ENCODE assay signal across 1 cellular context in the genomic region with DNA sequence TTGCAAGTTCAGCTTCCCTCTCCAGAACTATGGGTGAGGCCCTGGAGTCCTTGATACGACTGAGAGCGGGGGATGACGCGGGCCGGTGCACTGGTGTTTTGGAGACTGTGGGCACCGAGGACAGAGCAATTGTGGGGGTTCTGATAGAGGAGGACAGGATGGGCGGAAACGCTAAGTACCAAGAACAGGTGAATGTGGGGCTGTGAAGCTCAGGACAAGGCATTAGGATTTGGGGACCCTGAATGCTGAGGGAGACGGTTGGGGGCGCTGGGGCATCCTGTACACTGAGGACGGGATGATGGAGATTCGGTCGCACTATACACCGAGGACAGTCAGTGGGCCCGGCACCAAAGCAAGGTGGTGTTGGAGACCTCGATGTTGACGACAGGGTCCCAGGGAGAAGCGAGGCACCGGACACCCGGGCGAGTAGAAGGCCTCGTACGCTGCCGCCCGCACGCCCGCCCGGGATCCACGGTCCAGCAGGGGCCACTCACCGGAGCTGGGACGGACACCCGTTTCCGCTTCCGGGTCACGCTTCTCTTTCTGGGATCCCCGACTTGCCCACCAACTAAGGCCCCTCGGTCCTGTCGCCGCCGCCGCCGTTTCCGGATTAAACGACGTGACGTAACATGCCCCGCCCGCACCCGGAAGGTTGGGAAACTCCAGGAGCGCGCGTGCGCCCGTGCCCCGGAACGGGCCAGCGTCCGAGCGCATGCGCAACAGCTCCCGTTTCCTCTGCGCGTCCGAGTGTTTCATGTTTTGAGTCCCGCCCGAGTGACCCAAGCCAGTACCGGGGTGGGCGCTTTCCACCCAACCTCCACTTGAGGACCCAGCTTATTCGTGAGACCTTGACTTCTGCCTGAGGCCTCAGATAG.
TF ChIP-seq lines count a peak whose summit lies in the region.

Gene CHMP2A, minus strand, starts transcription at position 612 of the 875 bp plus-strand sequence. CDS start 893 bp downstream, outside the sequence.

TF ChIP-seq in WTC11, 78 proteins besides CTCF, POLR2A, EP300 and RAD21 (continued from another document and continues in another):
- TF ChIP-seq ZNF512 (CRISPR knock-in tag; IDR thresholded peaks at IDR 0.05; ENCODE audit: borderline replicate concordance) (no peak), SOX15 (CRISPR knock-in tag; IDR thresholded peaks at IDR 0.05) (no peak), STAT6 (CRISPR knock-in tag; conservative IDR thresholded peaks at IDR 0.05; ENCODE audit: low read depth) (no peak), ZNF138 (CRISPR knock-in tag; conservative IDR thresholded peaks at IDR 0.05) (no peak), GTF2I (CRISPR knock-in tag; conservative IDR thresholded peaks at IDR 0.05) (0 out of 2 replicates have a peak, but pooled peaks have one; percentile 6), HMGA2 (CRISPR knock-in tag; IDR thresholded peaks at IDR 0.05) (no peak; the same call in 1 of the 2 replicates), IRF2 (CRISPR knock-in tag; IDR thresholded peaks at IDR 0.05; ENCODE audit: borderline replicate concordance, low read depth) (no peak), FOXP1 (CRISPR knock-in tag; IDR thresholded peaks at IDR 0.05; ENCODE audit: borderline replicate concordance) (peak; percentile 69), ZNF121 (CRISPR knock-in tag; IDR thresholded peaks at IDR 0.05) (no peak), HMGXB4 (CRISPR knock-in tag; IDR thresholded peaks at IDR 0.05) (peak; percentile 38; the same call in 1 of the 2 replicates), ZNF219 (CRISPR knock-in tag; IDR thresholded peaks at IDR 0.05; ENCODE audit: borderline replicate concordance) (no peak), CREB1 (CRISPR knock-in tag; IDR thresholded peaks at IDR 0.05) (0 out of 2 replicates have a peak, but pooled peaks have one; percentile 5), TCF7 (CRISPR knock-in tag; IDR thresholded peaks at IDR 0.05; ENCODE audit: low read depth) (no peak), TP53 (CRISPR knock-in tag; IDR thresholded peaks at IDR 0.05) (no peak; the same call in 1 of the 2 replicates), PRRX2 (CRISPR knock-in tag; IDR thresholded peaks at IDR 0.05) (peak; percentile 98), MXD4 (CRISPR knock-in tag; IDR thresholded peaks at IDR 0.05; ENCODE audit: borderline replicate concordance) (no peak), RORB (CRISPR knock-in tag; IDR thresholded peaks at IDR 0.05) (no peak), NR3C1 (CRISPR knock-in tag; conservative IDR thresholded peaks at IDR 0.05; ENCODE audit: low read depth) (no peak), ZNF317 (CRISPR knock-in tag; IDR thresholded peaks at IDR 0.05; ENCODE audit: borderline replicate concordance, low read depth) (no peak), OVOL2 (CRISPR knock-in tag; IDR thresholded peaks at IDR 0.05; ENCODE audit: borderline replicate concordance) (no peak; the same call in 1 of the 2 replicates), JUN (CRISPR knock-in tag; IDR thresholded peaks at IDR 0.05) (no peak), ZNF396 (CRISPR knock-in tag; IDR thresholded peaks at IDR 0.05; ENCODE audit: borderline replicate concordance) (no peak), KAT7 (CRISPR knock-in tag; IDR thresholded peaks at IDR 0.05; ENCODE audit: borderline replicate concordance) (0 out of 2 replicates have a peak, but pooled peaks have one; percentile 14)
- TF ChIP-seq, protein P1, sequence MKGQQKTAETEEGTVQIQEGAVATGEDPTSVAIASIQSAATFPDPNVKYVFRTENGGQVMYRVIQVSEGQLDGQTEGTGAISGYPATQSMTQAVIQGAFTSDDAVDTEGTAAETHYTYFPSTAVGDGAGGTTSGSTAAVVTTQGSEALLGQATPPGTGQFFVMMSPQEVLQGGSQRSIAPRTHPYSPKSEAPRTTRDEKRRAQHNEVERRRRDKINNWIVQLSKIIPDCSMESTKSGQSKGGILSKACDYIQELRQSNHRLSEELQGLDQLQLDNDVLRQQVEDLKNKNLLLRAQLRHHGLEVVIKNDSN (CRISPR knock-in tag; IDR thresholded peaks at IDR 0.05) = peak; percentile 59
- TF ChIP-seq, protein P2, sequence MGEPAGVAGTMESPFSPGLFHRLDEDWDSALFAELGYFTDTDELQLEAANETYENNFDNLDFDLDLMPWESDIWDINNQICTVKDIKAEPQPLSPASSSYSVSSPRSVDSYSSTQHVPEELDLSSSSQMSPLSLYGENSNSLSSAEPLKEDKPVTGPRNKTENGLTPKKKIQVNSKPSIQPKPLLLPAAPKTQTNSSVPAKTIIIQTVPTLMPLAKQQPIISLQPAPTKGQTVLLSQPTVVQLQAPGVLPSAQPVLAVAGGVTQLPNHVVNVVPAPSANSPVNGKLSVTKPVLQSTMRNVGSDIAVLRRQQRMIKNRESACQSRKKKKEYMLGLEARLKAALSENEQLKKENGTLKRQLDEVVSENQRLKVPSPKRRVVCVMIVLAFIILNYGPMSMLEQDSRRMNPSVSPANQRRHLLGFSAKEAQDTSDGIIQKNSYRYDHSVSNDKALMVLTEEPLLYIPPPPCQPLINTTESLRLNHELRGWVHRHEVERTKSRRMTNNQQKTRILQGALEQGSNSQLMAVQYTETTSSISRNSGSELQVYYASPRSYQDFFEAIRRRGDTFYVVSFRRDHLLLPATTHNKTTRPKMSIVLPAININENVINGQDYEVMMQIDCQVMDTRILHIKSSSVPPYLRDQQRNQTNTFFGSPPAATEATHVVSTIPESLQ (CRISPR knock-in tag; IDR thresholded peaks at IDR 0.05) = no peak
- TF ChIP-seq, protein P3, sequence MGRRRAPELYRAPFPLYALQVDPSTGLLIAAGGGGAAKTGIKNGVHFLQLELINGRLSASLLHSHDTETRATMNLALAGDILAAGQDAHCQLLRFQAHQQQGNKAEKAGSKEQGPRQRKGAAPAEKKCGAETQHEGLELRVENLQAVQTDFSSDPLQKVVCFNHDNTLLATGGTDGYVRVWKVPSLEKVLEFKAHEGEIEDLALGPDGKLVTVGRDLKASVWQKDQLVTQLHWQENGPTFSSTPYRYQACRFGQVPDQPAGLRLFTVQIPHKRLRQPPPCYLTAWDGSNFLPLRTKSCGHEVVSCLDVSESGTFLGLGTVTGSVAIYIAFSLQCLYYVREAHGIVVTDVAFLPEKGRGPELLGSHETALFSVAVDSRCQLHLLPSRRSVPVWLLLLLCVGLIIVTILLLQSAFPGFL (CRISPR knock-in tag; IDR thresholded peaks at IDR 0.05; ENCODE audit: borderline replicate concordance) = no peak
- TF ChIP-seq, protein P4, sequence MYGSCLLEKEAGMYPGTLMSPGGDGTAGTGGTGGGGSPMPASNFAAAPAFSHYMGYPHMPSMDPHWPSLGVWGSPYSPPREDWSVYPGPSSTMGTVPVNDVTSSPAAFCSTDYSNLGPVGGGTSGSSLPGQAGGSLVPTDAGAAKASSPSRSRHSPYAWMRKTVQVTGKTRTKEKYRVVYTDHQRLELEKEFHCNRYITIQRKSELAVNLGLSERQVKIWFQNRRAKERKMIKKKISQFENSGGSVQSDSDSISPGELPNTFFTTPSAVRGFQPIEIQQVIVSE (CRISPR knock-in tag; IDR thresholded peaks at IDR 0.05; ENCODE audit: borderline replicate concordance) = peak; percentile 89; the same call in 1 of the 2 replicates
- TF ChIP-seq, protein P5, sequence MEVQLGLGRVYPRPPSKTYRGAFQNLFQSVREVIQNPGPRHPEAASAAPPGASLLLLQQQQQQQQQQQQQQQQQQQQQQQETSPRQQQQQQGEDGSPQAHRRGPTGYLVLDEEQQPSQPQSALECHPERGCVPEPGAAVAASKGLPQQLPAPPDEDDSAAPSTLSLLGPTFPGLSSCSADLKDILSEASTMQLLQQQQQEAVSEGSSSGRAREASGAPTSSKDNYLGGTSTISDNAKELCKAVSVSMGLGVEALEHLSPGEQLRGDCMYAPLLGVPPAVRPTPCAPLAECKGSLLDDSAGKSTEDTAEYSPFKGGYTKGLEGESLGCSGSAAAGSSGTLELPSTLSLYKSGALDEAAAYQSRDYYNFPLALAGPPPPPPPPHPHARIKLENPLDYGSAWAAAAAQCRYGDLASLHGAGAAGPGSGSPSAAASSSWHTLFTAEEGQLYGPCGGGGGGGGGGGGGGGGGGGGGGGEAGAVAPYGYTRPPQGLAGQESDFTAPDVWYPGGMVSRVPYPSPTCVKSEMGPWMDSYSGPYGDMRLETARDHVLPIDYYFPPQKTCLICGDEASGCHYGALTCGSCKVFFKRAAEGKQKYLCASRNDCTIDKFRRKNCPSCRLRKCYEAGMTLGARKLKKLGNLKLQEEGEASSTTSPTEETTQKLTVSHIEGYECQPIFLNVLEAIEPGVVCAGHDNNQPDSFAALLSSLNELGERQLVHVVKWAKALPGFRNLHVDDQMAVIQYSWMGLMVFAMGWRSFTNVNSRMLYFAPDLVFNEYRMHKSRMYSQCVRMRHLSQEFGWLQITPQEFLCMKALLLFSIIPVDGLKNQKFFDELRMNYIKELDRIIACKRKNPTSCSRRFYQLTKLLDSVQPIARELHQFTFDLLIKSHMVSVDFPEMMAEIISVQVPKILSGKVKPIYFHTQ (CRISPR knock-in tag; IDR thresholded peaks at IDR 0.05) = peak; percentile 96
- TF ChIP-seq, protein P6, sequence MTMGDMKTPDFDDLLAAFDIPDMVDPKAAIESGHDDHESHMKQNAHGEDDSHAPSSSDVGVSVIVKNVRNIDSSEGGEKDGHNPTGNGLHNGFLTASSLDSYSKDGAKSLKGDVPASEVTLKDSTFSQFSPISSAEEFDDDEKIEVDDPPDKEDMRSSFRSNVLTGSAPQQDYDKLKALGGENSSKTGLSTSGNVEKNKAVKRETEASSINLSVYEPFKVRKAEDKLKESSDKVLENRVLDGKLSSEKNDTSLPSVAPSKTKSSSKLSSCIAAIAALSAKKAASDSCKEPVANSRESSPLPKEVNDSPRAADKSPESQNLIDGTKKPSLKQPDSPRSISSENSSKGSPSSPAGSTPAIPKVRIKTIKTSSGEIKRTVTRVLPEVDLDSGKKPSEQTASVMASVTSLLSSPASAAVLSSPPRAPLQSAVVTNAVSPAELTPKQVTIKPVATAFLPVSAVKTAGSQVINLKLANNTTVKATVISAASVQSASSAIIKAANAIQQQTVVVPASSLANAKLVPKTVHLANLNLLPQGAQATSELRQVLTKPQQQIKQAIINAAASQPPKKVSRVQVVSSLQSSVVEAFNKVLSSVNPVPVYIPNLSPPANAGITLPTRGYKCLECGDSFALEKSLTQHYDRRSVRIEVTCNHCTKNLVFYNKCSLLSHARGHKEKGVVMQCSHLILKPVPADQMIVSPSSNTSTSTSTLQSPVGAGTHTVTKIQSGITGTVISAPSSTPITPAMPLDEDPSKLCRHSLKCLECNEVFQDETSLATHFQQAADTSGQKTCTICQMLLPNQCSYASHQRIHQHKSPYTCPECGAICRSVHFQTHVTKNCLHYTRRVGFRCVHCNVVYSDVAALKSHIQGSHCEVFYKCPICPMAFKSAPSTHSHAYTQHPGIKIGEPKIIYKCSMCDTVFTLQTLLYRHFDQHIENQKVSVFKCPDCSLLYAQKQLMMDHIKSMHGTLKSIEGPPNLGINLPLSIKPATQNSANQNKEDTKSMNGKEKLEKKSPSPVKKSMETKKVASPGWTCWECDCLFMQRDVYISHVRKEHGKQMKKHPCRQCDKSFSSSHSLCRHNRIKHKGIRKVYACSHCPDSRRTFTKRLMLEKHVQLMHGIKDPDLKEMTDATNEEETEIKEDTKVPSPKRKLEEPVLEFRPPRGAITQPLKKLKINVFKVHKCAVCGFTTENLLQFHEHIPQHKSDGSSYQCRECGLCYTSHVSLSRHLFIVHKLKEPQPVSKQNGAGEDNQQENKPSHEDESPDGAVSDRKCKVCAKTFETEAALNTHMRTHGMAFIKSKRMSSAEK (CRISPR knock-in tag; IDR thresholded peaks at IDR 0.05; ENCODE audit: borderline replicate concordance) = peak; percentile 87
- TF ChIP-seq, protein P7, sequence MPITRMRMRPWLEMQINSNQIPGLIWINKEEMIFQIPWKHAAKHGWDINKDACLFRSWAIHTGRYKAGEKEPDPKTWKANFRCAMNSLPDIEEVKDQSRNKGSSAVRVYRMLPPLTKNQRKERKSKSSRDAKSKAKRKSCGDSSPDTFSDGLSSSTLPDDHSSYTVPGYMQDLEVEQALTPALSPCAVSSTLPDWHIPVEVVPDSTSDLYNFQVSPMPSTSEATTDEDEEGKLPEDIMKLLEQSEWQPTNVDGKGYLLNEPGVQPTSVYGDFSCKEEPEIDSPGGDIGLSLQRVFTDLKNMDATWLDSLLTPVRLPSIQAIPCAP (CRISPR knock-in tag; IDR thresholded peaks at IDR 0.05) = 0 out of 2 replicates have a peak, but pooled peaks have one; percentile 45
- TF ChIP-seq, protein P8, sequence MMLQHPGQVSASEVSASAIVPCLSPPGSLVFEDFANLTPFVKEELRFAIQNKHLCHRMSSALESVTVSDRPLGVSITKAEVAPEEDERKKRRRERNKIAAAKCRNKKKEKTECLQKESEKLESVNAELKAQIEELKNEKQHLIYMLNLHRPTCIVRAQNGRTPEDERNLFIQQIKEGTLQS (CRISPR knock-in tag; conservative IDR thresholded peaks at IDR 0.05) = peak; percentile 22; the same call in 1 of the 2 replicates
